In genomic region chr2:224930990-224931389, GRCh38 we compare ENCODE assay signal across 9 cellular contexts.
A peak's percentile ranks its signal among the peaks of the same experiment; 100 is the strongest.
DNase-seq lines count a peak whose midpoint lies in the region; ATAC-seq and TF ChIP-seq lines count a peak whose summit lies in the region.
"Had no signal": no experiment of that assay in that cellular context is flagged by ENCODE, and none has a peak within 500 bp of the region (broad histone marks: within the 10 kb centered on the region; RNA-seq: fewer than 3 reads in every experiment).

No MANE protein-coding gene starts in this region.

- peaks cover 72% of the 10 kb centered on the region for H3K4me1 Mint-ChIP-seq in T-helper 17 cell

- peaks cover 8% of the 10 kb centered on the region for H3K36me3 Mint-ChIP-seq in T-helper 17 cell (ENCODE audit: low read depth)
- H3K36me3 Mint-ChIP-seq: brain had no signal

- H3K27ac Mint-ChIP-seq in T-helper 17 cell = peak overlapping the region; percentile 99

- H3K27ac ChIP-seq in C4-2B (peak overlapping the region; percentile 3; the same call in 1 of the 2 replicates), substantia nigra (ENCODE audit: low read depth, low read length, poor library complexity, severe bottlenecking) (no peak overlapping the region)

- H3K27me3 Mint-ChIP-seq in T-helper 17 cell = no peaks in the 10 kb centered on the region
- H3K27me3 Mint-ChIP-seq: brain had no signal

- ATAC-seq in GM18909 (IDR thresholded peaks at IDR 0.05; ENCODE audit: poor library complexity, unreplicated experiment) (peak; percentile 27), T-helper 17 cell (no peak), HG03442 (IDR thresholded peaks at IDR 0.05; ENCODE audit: unreplicated experiment) (no peak)

- H3K4me3 Mint-ChIP-seq in T-helper 17 cell = peak overlapping the region; percentile 70
- H3K4me3 Mint-ChIP-seq: brain had no signal

- DNase-seq in T-helper 17 cell (no peak), germinal center (ENCODE audit: low spot score) (peak; percentile 37), amygdala (lab: John Stamatoyannopoulos, UW) (no peak), anterior cingulate cortex (lab: John Stamatoyannopoulos, UW) (no peak), substantia nigra (lab: John Stamatoyannopoulos, UW) (no peak)

- TF ChIP-seq CTCF in C4-2B (conservative IDR thresholded peaks at IDR 0.05) = no peak

- no peaks in the 10 kb centered on the region for H3K9me3 ChIP-seq in T-helper 17 cell (ENCODE audit: control insufficient read depth, low read length, poor library complexity, severe bottlenecking)
